ENCODE assay signal across 8 cellular contexts in the genomic region with DNA sequence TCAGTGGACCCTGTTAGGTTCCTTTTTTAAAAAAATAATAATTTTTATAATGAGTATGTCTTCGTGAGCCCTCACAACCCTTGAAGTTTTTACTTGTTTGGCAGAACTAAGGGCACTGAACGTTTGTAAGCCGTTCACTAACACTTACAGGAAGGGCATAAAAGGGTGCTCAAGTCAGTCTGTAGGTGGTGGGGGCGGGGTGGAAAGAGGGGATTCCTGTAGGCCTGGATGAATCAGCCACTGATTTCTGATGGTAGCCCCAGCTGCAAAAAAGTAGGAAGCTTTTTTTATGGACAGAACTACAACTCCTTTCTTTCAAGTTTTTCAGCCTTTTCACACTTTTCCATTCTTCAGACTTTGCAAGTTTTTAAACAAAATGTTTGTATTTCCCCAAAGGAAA. TPM values are rescaled to one million over a fixed set of nuclear protein-coding genes. Genes with fewer than 3 reads are reported as not detected.
A peak's percentile ranks its signal among the peaks of the same experiment; 100 is the strongest.
DNase-seq lines count a peak whose midpoint lies in the region; ATAC-seq and TF ChIP-seq lines count a peak whose summit lies in the region.

No MANE protein-coding gene starts in this region.

- no peaks in the 10 kb centered on the region for H3K27me3 Mint-ChIP-seq in chondrocyte (ENCODE audit: low read depth)

- H3K27ac Mint-ChIP-seq in chondrocyte (ENCODE audit: unreplicated experiment): peak overlapping the region; percentile 76

- H3K9me3 ChIP-seq in cardiac muscle cell (ENCODE audit: low read depth): no peaks in the 10 kb centered on the region
- H3K9me3 ChIP-seq in parathyroid adenoma (ENCODE audit: control insufficient read depth, low read length): no peaks in the 10 kb centered on the region

- H3K79me2 ChIP-seq in parathyroid adenoma: peaks cover 38% of the 10 kb centered on the region

- no peak for ATAC-seq in Right ventricle myocardium superior (ENCODE audit: poor library complexity)

- peaks cover 79% of the 10 kb centered on the region for H3K4me1 Mint-ChIP-seq in chondrocyte (ENCODE audit: low read depth)

- H3K9me3 Mint-ChIP-seq in chondrocyte (ENCODE audit: low read depth): no peaks in the 10 kb centered on the region

- no peaks in the 10 kb centered on the region for H3K36me3 Mint-ChIP-seq in chondrocyte (ENCODE audit: low read depth)

- H3K4me3 ChIP-seq in cardiac muscle cell (no peak overlapping the region), parathyroid adenoma (ENCODE audit: low read depth, low read length) (no peak overlapping the region), urinary bladder (ENCODE audit: low read depth, low read length) (no peak overlapping the region)

- no peak overlapping the region for H3K4me2 ChIP-seq in parathyroid adenoma (ENCODE audit: low read length)

- H3K27me3 ChIP-seq in cardiac muscle cell (no peaks in the 10 kb centered on the region), parathyroid adenoma (ENCODE audit: control insufficient read depth, insufficient read depth, low read length) (no peaks in the 10 kb centered on the region)

- no peak overlapping the region for H3K4me3 Mint-ChIP-seq in chondrocyte (ENCODE audit: unreplicated experiment)

- H3K4me1 ChIP-seq in cardiac muscle cell (ENCODE audit: low read depth) (peaks cover 28% of the 10 kb centered on the region), parathyroid adenoma (peaks cover 32% of the 10 kb centered on the region), urinary bladder (ENCODE audit: insufficient read depth) (peaks cover 4% of the 10 kb centered on the region)

- no peak for TF ChIP-seq CTCF in cardiac muscle cell (IDR thresholded peaks at IDR 0.05; ENCODE audit: low read depth, low read length)
- TF ChIP-seq CTCF in chondrocyte (IDR thresholded peaks at IDR 0.05): no peak
- no peak for TF ChIP-seq CTCF in parathyroid adenoma (IDR thresholded peaks at IDR 0.05)

- WGBS in urinary bladder: 44% methylated on average over 4 of the region's 4 CpGs

- no peaks in the 10 kb centered on the region for H3K36me3 ChIP-seq in cardiac muscle cell
- no peaks in the 10 kb centered on the region for H3K36me3 ChIP-seq in parathyroid adenoma (ENCODE audit: control insufficient read depth, insufficient read depth, low read length)
- H3K36me3 ChIP-seq in urinary bladder (ENCODE audit: insufficient read depth): no peaks in the 10 kb centered on the region

- H3K27ac ChIP-seq in cardiac muscle cell (peak overlapping the region; percentile 40), parathyroid adenoma (peak overlapping the region; percentile 36), urinary bladder (ENCODE audit: low read depth) (peak overlapping the region; percentile 81)

- intact Hi-C loops in Right ventricle myocardium superior (cut with DNase I) (loop anchor here (10.0 kb wide), 3 partner anchors 447 to 1007 kb away; no protein-coding TSS in a partner anchor), head of caudate nucleus (cut with DNase I) (loop anchor here (10.0 kb wide), 1 partner anchor 757 kb away; no protein-coding TSS in a partner anchor)

- no peak overlapping the region for H2AFZ ChIP-seq in parathyroid adenoma

- DNase-seq in cardiac muscle cell (ENCODE audit: low read depth in 1 of 2, low spot score in 1 of 2) (peak in 1 of 2 donors; percentile 49), Right ventricle myocardium superior (no peak), chondrocyte (ENCODE audit: low spot score) (no peak), DMS79 (lab: John Stamatoyannopoulos, UW) (no peak), NCI-H187 treated with DMSO at 0.1 percent for 48 hours (lab: John Stamatoyannopoulos, UW) (no peak), head of caudate nucleus (no peak)

- no peak overlapping the region for H3K9ac ChIP-seq in parathyroid adenoma

RNA-seq across cellular contexts. Expression of a gene that starts 35.8 kb away (rescaled TPM):
- total RNA-seq in cardiac muscle cell (13.3 and 17.5 TPM in 2 replicates), Right ventricle myocardium superior (103 TPM), chondrocyte (56.2 to 63.1 TPM (median 60.7 TPM) in 3 replicates), urinary bladder (128 TPM)
- polyA plus RNA-seq in cardiac muscle cell (15.1 and 15.4 TPM in 2 replicates), urinary bladder (66.4 TPM)
